24 cellular contexts compared by ENCODE assay signal in the genomic region with DNA sequence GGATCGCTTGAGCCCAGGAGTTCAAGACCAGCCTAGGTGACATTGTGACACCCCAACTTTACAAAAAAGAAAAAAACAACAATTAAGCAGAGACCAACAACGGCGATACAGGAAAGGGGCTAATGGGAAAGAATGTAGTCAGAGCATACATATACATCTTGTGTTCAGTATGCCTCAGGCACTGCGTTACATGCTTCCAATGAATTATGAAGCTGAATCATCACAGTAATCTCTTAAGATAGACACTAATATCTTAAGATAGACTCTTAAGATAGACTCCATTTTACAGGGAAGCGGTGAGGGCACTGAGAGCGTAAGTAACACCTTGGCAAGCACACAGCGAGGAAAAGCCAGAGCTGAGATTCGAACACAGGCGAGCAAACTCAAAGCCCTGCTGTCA. TPM values are rescaled to one million over a fixed set of nuclear protein-coding genes. Genes with fewer than 3 reads are reported as not detected.
DNase-seq lines count a peak whose midpoint lies in the region; ATAC-seq and TF ChIP-seq lines count a peak whose summit lies in the region.
"Had no signal": no experiment of that assay in that cellular context is flagged by ENCODE, and none has a peak within 500 bp of the region (broad histone marks: within the 10 kb centered on the region; RNA-seq: fewer than 3 reads in every experiment).

No MANE protein-coding gene starts in this region.

- WGBS in smooth muscle cell (ENCODE audit: low lambda C conversion rate), result 52% methylated on average over 9 of the region's 9 CpGs

- no peaks in the 10 kb centered on the region for H3K79me2 ChIP-seq in smooth muscle cell (ENCODE audit: low read depth)

- POLR2A ChIA-PET in activated B cell treated with CpG ODN at 0.5 μM for 24 hours (lab: Charles Lee), result no interaction called here

- TF ChIP-seq CTCF in HFFc6 (IDR thresholded peaks at IDR 0.05), result no peak
- TF ChIP-seq CTCF in activated B cell treated with CpG ODN at 0.5 μM for 24 hours (IDR thresholded peaks at IDR 0.05), result no peak
- TF ChIP-seq CTCF in fibroblast of villous mesenchyme (IDR thresholded peaks at IDR 0.05; ENCODE audit: insufficient read depth, low read depth, low read length), result no peak
- TF ChIP-seq CTCF in smooth muscle cell (IDR thresholded peaks at IDR 0.05; ENCODE audit: borderline replicate concordance, insufficient read depth, poor library complexity, severe bottlenecking), result no peak

- H3K4me3 Mint-ChIP-seq in HFFc6, result peak overlapping the region; percentile 78
- H3K4me3 Mint-ChIP-seq in activated B cell treated with CpG ODN at 0.5 μM for 24 hours, result no peak overlapping the region
- H3K4me3 Mint-ChIP-seq: activated naive CD8-positive, alpha-beta T cell treated with anti-CD3 and anti-CD28 coated beads, Interleukin-2, amount 50 U/mL, for 24 hours; activated T-helper 1 cell treated with anti-CD3 and anti-CD28 coated beads, Interleukin-12 subunit alpha, Interleukin-12 subunit beta, Interleukin-2, Interleukin-4 antibody, amounts not matched to agents 30 ng/mL and 10 ng/mL and 1 ng/mL, durations not matched to agents 14 hours and 24 hours and 36 hours; naive B cell had no signal

- peak overlapping the region; percentile 24 for H3K4me2 ChIP-seq in smooth muscle cell

- no peak overlapping the region for H3K4me3 ChIP-seq in fibroblast of villous mesenchyme (ENCODE audit: low read depth, low read length)
- H3K4me3 ChIP-seq in smooth muscle cell, result no peak overlapping the region
- H3K4me3 ChIP-seq: spleen, tibial artery had no signal

- H3K27ac Mint-ChIP-seq in HFFc6, result peak overlapping the region; percentile 95
- peak overlapping the region; percentile 1 for H3K27ac Mint-ChIP-seq in activated B cell treated with CpG ODN at 0.5 μM for 24 hours
- H3K27ac Mint-ChIP-seq: activated naive CD8-positive, alpha-beta T cell treated with anti-CD3 and anti-CD28 coated beads, Interleukin-2, amount 50 U/mL, for 24 hours; activated T-helper 1 cell treated with anti-CD3 and anti-CD28 coated beads, Interleukin-12 subunit alpha, Interleukin-12 subunit beta, Interleukin-2, Interleukin-4 antibody, amounts not matched to agents 30 ng/mL and 10 ng/mL and 1 ng/mL, durations not matched to agents 14 hours and 24 hours and 36 hours had no signal

- DNase-seq in HFFc6 (peak; percentile 52), activated B cell treated with CpG ODN at 0.5 μM for 24 hours (no peak), fibroblast of villous mesenchyme (ENCODE audit: low read depth) (peak; percentile 70), smooth muscle cell (lab: John Stamatoyannopoulos, UW; ENCODE audit: unreplicated experiment) (no peak), OCI-M2 (lab: John Stamatoyannopoulos, UW; ENCODE audit: unreplicated experiment) (no peak), NOMO-1 (lab: John Stamatoyannopoulos, UW; ENCODE audit: unreplicated experiment in 2 of 2) (no peak), pons (ENCODE audit: low spot score) (no peak)
- DNase-seq: activated CD4-positive, CD25-positive, alpha-beta regulatory T cell; activated naive CD8-positive, alpha-beta T cell treated with anti-CD3 and anti-CD28 coated beads, Interleukin-2, amount 50 U/mL, for 24 hours; BE2C; effector CD8-positive, alpha-beta T cell; left ventricle myocardium superior; naive B cell; NCI-H1436 treated with DMSO at 0.1 percent for 48 hours; posterior cingulate gyrus; Right ventricle myocardium superior; spleen had no signal

- no peaks in the 10 kb centered on the region for H3K9me3 ChIP-seq in smooth muscle cell (replicated peaks; ENCODE audit: low read depth)
- H3K9me3 ChIP-seq: BE2C, spleen, tibial artery had no signal

- ATAC-seq in activated B cell treated with CpG ODN at 0.5 μM for 24 hours (ENCODE audit: low read depth) (no peak), GM19395 (IDR thresholded peaks at IDR 0.05; ENCODE audit: unreplicated experiment) (no peak)
- ATAC-seq: activated naive CD8-positive, alpha-beta T cell treated with anti-CD3 and anti-CD28 coated beads, Interleukin-2, amount 50 U/mL, for 24 hours had no signal

- CTCF ChIA-PET in activated B cell treated with CpG ODN at 0.5 μM for 24 hours (lab: Charles Lee), result no interaction called here

- no peaks in the 10 kb centered on the region for H4K20me1 ChIP-seq in smooth muscle cell (ENCODE audit: low read depth)

- no peaks in the 10 kb centered on the region for H3K36me3 ChIP-seq in smooth muscle cell (ENCODE audit: low read depth)
- H3K36me3 ChIP-seq: BE2C had no signal

- H3K27ac ChIP-seq in smooth muscle cell (ENCODE audit: low read depth), result peak overlapping the region; percentile 97
- H3K27ac ChIP-seq: spleen had no signal

- H2AFZ ChIP-seq in smooth muscle cell (ENCODE audit: low read depth), result no peak overlapping the region

- peak overlapping the region; percentile 85 for H3K9ac ChIP-seq in smooth muscle cell (ENCODE audit: low read depth)

- H3K4me1 Mint-ChIP-seq in HFFc6 (ENCODE audit: low read depth), result peaks cover 21% of the 10 kb centered on the region
- peaks cover under 1% of the 10 kb centered on the region for H3K4me1 Mint-ChIP-seq in activated B cell treated with CpG ODN at 0.5 μM for 24 hours
- H3K4me1 Mint-ChIP-seq: activated naive CD8-positive, alpha-beta T cell treated with anti-CD3 and anti-CD28 coated beads, Interleukin-2, amount 50 U/mL, for 24 hours had no signal

- H3K27me3 Mint-ChIP-seq in HFFc6 (ENCODE audit: insufficient read depth) (no peaks in the 10 kb centered on the region; the same call in 1 of the 2 replicates), activated B cell treated with CpG ODN at 0.5 μM for 24 hours (no peaks in the 10 kb centered on the region)
- H3K27me3 Mint-ChIP-seq: activated naive CD8-positive, alpha-beta T cell treated with anti-CD3 and anti-CD28 coated beads, Interleukin-2, amount 50 U/mL, for 24 hours; naive B cell had no signal

- no peaks in the 10 kb centered on the region for H3K9me3 Mint-ChIP-seq in HFFc6
- no peaks in the 10 kb centered on the region for H3K9me3 Mint-ChIP-seq in activated B cell treated with CpG ODN at 0.5 μM for 24 hours
- H3K9me3 Mint-ChIP-seq: activated naive CD8-positive, alpha-beta T cell treated with anti-CD3 and anti-CD28 coated beads, Interleukin-2, amount 50 U/mL, for 24 hours; activated T-helper 1 cell treated with anti-CD3 and anti-CD28 coated beads, Interleukin-12 subunit alpha, Interleukin-12 subunit beta, Interleukin-2, Interleukin-4 antibody, amounts not matched to agents 30 ng/mL and 10 ng/mL and 1 ng/mL, durations not matched to agents 14 hours and 24 hours and 36 hours; naive B cell had no signal

- peaks cover 8% of the 10 kb centered on the region for H3F3A ChIP-seq in smooth muscle cell (ENCODE audit: low read depth)

- H3K27me3 ChIP-seq in smooth muscle cell (ENCODE audit: low read depth), result no peaks in the 10 kb centered on the region
- H3K27me3 ChIP-seq: BE2C, spleen, tibial artery had no signal

- H3K36me3 Mint-ChIP-seq in HFFc6 (ENCODE audit: low read depth), result peaks cover 35% of the 10 kb centered on the region
- peaks cover 76% of the 10 kb centered on the region for H3K36me3 Mint-ChIP-seq in activated B cell treated with CpG ODN at 0.5 μM for 24 hours (ENCODE audit: low read depth)

- intact Hi-C loops in activated B cell treated with CpG ODN at 0.5 μM for 24 hours (cut with micrococcal nuclease), result no loop called here

- peaks cover 3% of the 10 kb centered on the region for H3K4me1 ChIP-seq in smooth muscle cell (ENCODE audit: low read depth)
- H3K4me1 ChIP-seq: BE2C had no signal

RNA-seq across cellular contexts. Expression of a gene that starts 6.1 kb away (rescaled TPM):
- not detected for total RNA-seq in HFFc6 (2021; fragmentation: NEBNext Ultra II Directional; extraction: Animal tissue kit (Norgen Biotek cat#: 25700))
- total RNA-seq in activated B cell treated with CpG ODN at 0.5 μM for 24 hours (not detected in 2 replicates), fibroblast of villous mesenchyme (not detected in 2 replicates), smooth muscle cell (not detected in 2 replicates)
- polyA plus RNA-seq in smooth muscle cell, result 0.20 TPM in 1 of 2 replicates, not detected in the other
- total RNA-seq: activated T-helper 1 cell treated with anti-CD3 and anti-CD28 coated beads, Interleukin-12 subunit alpha, Interleukin-12 subunit beta, Interleukin-2, Interleukin-4 antibody, amounts not matched to agents 30 ng/mL and 10 ng/mL and 1 ng/mL, durations not matched to agents 14 hours and 24 hours and 36 hours; frontal cortex; H1; HT1080; left ventricle myocardium superior; Right ventricle myocardium superior; spleen; T-helper 2 cell treated with Interferon-gamma antibody and Interleukin-4, amounts not matched to agents 100 ng/mL and 5 ng/mL, for 36 hours had no signal
- polyA plus RNA-seq: H1 had no signal

Comparison
In these comparisons a context has a peak if more than half of its experiments do, and no peak if none do; other contexts are left out.
1. DNase-seq: peak in HFFc6 (single experiment) and fibroblast of villous mesenchyme (single experiment); none in activated B cell treated with CpG ODN at 0.5 μM for 24 hours (single experiment), smooth muscle cell (single experiment), OCI-M2 (single experiment), NOMO-1 (0 of 2) and pons (single experiment).